10 cellular contexts compared by ENCODE assay signal in genomic region chr1:7810395-7810794, GRCh38. TPM values are rescaled to one million over a fixed set of nuclear protein-coding genes. Genes with fewer than 3 reads are reported as not detected.
A peak's percentile ranks its signal among the peaks of the same experiment; 100 is the strongest.
DNase-seq lines count a peak whose midpoint lies in the region; ATAC-seq and TF ChIP-seq lines count a peak whose summit lies in the region.
"Had no signal": no experiment of that assay in that cellular context is flagged by ENCODE, and none has a peak within 500 bp of the region (broad histone marks: within the 10 kb centered on the region; RNA-seq: fewer than 3 reads in every experiment).

No MANE protein-coding gene starts in this region.

- POLR2A ChIA-PET in activated CD4-positive, alpha-beta T cell treated with anti-CD3 and anti-CD28 coated beads, Interleukin-2, amount 10 ng/mL, durations not matched to agents 7 days and 5 days (lab: Charles Lee), result no interaction called here

- peaks cover 13% of the 10 kb centered on the region for H3K9me3 Mint-ChIP-seq in activated CD4-positive, alpha-beta T cell treated with anti-CD3 and anti-CD28 coated beads, Interleukin-2, amount 10 ng/mL, durations not matched to agents 7 days and 5 days
- peaks cover 19% of the 10 kb centered on the region for H3K9me3 Mint-ChIP-seq in osteocyte (ENCODE audit: unreplicated experiment)
- peaks cover 21% of the 10 kb centered on the region for H3K9me3 Mint-ChIP-seq in activated T-helper 2 cell treated with anti-CD3 and anti-CD28 coated beads, Interferon-gamma antibody, Interleukin-2, Interleukin-4, amounts not matched to agents 10 μg/mL and 5 μg/mL and 100 μg/mL, durations not matched to agents 14 hours and 24 hours and 36 hours

- no peaks in the 10 kb centered on the region for H3K4me1 Mint-ChIP-seq in activated CD4-positive, alpha-beta T cell treated with anti-CD3 and anti-CD28 coated beads, Interleukin-2, amount 10 ng/mL, durations not matched to agents 7 days and 5 days
- H3K4me1 Mint-ChIP-seq in osteocyte (ENCODE audit: unreplicated experiment), result peaks cover 7% of the 10 kb centered on the region
- peaks cover 2% of the 10 kb centered on the region for H3K4me1 Mint-ChIP-seq in activated T-helper 2 cell treated with anti-CD3 and anti-CD28 coated beads, Interferon-gamma antibody, Interleukin-2, Interleukin-4, amounts not matched to agents 10 μg/mL and 5 μg/mL and 100 μg/mL, durations not matched to agents 14 hours and 24 hours and 36 hours (ENCODE audit: low read depth)

- no peak overlapping the region for H3K4me3 Mint-ChIP-seq in activated CD4-positive, alpha-beta T cell treated with anti-CD3 and anti-CD28 coated beads, Interleukin-2, amount 10 ng/mL, durations not matched to agents 7 days and 5 days
- no peak overlapping the region for H3K4me3 Mint-ChIP-seq in osteocyte (ENCODE audit: unreplicated experiment)
- H3K4me3 Mint-ChIP-seq in activated T-helper 2 cell treated with anti-CD3 and anti-CD28 coated beads, Interferon-gamma antibody, Interleukin-2, Interleukin-4, amounts not matched to agents 10 μg/mL and 5 μg/mL and 100 μg/mL, durations not matched to agents 14 hours and 24 hours and 36 hours (ENCODE audit: low read depth), result no peak overlapping the region

- H3K27ac Mint-ChIP-seq in activated CD4-positive, alpha-beta T cell treated with anti-CD3 and anti-CD28 coated beads, Interleukin-2, amount 10 ng/mL, durations not matched to agents 7 days and 5 days, result no peak overlapping the region
- H3K27ac Mint-ChIP-seq in osteocyte (ENCODE audit: unreplicated experiment), result no peak overlapping the region
- H3K27ac Mint-ChIP-seq in activated T-helper 2 cell treated with anti-CD3 and anti-CD28 coated beads, Interferon-gamma antibody, Interleukin-2, Interleukin-4, amounts not matched to agents 10 μg/mL and 5 μg/mL and 100 μg/mL, durations not matched to agents 14 hours and 24 hours and 36 hours, result no peak overlapping the region

- H3K36me3 Mint-ChIP-seq in activated CD4-positive, alpha-beta T cell treated with anti-CD3 and anti-CD28 coated beads, Interleukin-2, amount 10 ng/mL, durations not matched to agents 7 days and 5 days (ENCODE audit: low read depth), result peaks cover 17% of the 10 kb centered on the region
- peaks cover 30% of the 10 kb centered on the region for H3K36me3 Mint-ChIP-seq in osteocyte (ENCODE audit: unreplicated experiment)
- peaks cover 19% of the 10 kb centered on the region for H3K36me3 Mint-ChIP-seq in activated T-helper 2 cell treated with anti-CD3 and anti-CD28 coated beads, Interferon-gamma antibody, Interleukin-2, Interleukin-4, amounts not matched to agents 10 μg/mL and 5 μg/mL and 100 μg/mL, durations not matched to agents 14 hours and 24 hours and 36 hours (ENCODE audit: low read depth)

- TF ChIP-seq CTCF in osteocyte (IDR thresholded peaks at IDR 0.05), result no peak

- CTCF ChIA-PET in activated CD4-positive, alpha-beta T cell treated with anti-CD3 and anti-CD28 coated beads, Interleukin-2, amount 10 ng/mL, durations not matched to agents 7 days and 5 days (lab: Charles Lee), result interaction anchor here (1.3 to 1.4 kb wide), 2 partner anchors 12 to 106 kb away, joined by 3 to 4 read pairs; no protein-coding TSS in a partner anchor

- DNase-seq in activated CD4-positive, alpha-beta T cell treated with anti-CD3 and anti-CD28 coated beads, Interleukin-2, amount 50 U/mL, for 48 hours, result peak; percentile 45 to 50
- DNase-seq in activated CD4-positive, alpha-beta T cell treated with anti-CD3 and anti-CD28 coated beads, Interleukin-2, amount 10 ng/mL, durations not matched to agents 7 days and 5 days, result no peak
- DNase-seq in OCI-M1 (lab: John Stamatoyannopoulos, UW) (peak; percentile 50), osteocyte (ENCODE audit: extremely low spot score, unreplicated experiment) (no peak)
- DNase-seq in stimulated activated CD4-positive, alpha-beta T cell treated with anti-CD3 and anti-CD28 coated beads, Interleukin-2, amount 100 ng/mL, for 48 hours, result peak; percentile 26 to 27
- no peak for DNase-seq in activated T-helper 2 cell treated with anti-CD3 and anti-CD28 coated beads, Interferon-gamma antibody, Interleukin-2, Interleukin-4, amounts not matched to agents 10 μg/mL and 5 μg/mL and 100 μg/mL, durations not matched to agents 14 hours and 24 hours and 36 hours (ENCODE audit: low spot score)
- DNase-seq: NCI-H1930 had no signal

- no peaks in the 10 kb centered on the region for H3K27me3 Mint-ChIP-seq in activated CD4-positive, alpha-beta T cell treated with anti-CD3 and anti-CD28 coated beads, Interleukin-2, amount 10 ng/mL, durations not matched to agents 7 days and 5 days
- H3K27me3 Mint-ChIP-seq in osteocyte (ENCODE audit: unreplicated experiment), result no peaks in the 10 kb centered on the region
- peaks cover 4% of the 10 kb centered on the region for H3K27me3 Mint-ChIP-seq in activated T-helper 2 cell treated with anti-CD3 and anti-CD28 coated beads, Interferon-gamma antibody, Interleukin-2, Interleukin-4, amounts not matched to agents 10 μg/mL and 5 μg/mL and 100 μg/mL, durations not matched to agents 14 hours and 24 hours and 36 hours (ENCODE audit: low read depth)

- intact Hi-C loops in activated T-helper 2 cell treated with anti-CD3 and anti-CD28 coated beads, Interferon-gamma antibody, Interleukin-2, Interleukin-4, amounts not matched to agents 10 μg/mL and 5 μg/mL and 100 μg/mL, durations not matched to agents 14 hours and 24 hours and 36 hours (cut with micrococcal nuclease), result no loop called here

- peak; percentile 89 for ATAC-seq in esophagus mucosa
- no peak for ATAC-seq in GM21447 (IDR thresholded peaks at IDR 0.05; ENCODE audit: unreplicated experiment)

RNA-seq across cellular contexts. Expression of gene PER3, which starts 26.3 kb away (rescaled TPM):
- total RNA-seq in activated CD4-positive, alpha-beta T cell treated with anti-CD3 and anti-CD28 coated beads, Interleukin-2, amount 10 ng/mL, durations not matched to agents 7 days and 5 days, result 1 to 10 TPM; 1.6 to 2.1 TPM
- total RNA-seq in esophagus mucosa (12.5 TPM), osteocyte (8.5 and 8.8 TPM in 2 replicates)
- total RNA-seq in activated T-helper 2 cell treated with anti-CD3 and anti-CD28 coated beads, Interferon-gamma antibody, Interleukin-2, Interleukin-4, amounts not matched to agents 10 μg/mL and 5 μg/mL and 100 μg/mL, durations not matched to agents 14 hours and 24 hours and 36 hours, result 3.3 and 4.5 TPM in 2 replicates

RNA-seq across cellular contexts. Expression of gene VAMP3, which starts 39.3 kb away (rescaled TPM):
- 10 to 100 TPM; 38.2 to 41.0 TPM for total RNA-seq in activated CD4-positive, alpha-beta T cell treated with anti-CD3 and anti-CD28 coated beads, Interleukin-2, amount 10 ng/mL, durations not matched to agents 7 days and 5 days
- total RNA-seq in esophagus mucosa, result 76.0 TPM
- 112 and 116 TPM in 2 replicates for total RNA-seq in osteocyte
- 21.6 and 25.2 TPM in 2 replicates for total RNA-seq in activated T-helper 2 cell treated with anti-CD3 and anti-CD28 coated beads, Interferon-gamma antibody, Interleukin-2, Interleukin-4, amounts not matched to agents 10 μg/mL and 5 μg/mL and 100 μg/mL, durations not matched to agents 14 hours and 24 hours and 36 hours

RNA-seq across cellular contexts. Expression of gene UTS2, which starts 42.5 kb away (rescaled TPM):
- under 1 TPM in 1 of 2 experiments, not detected in 1; 0.17 TPM for total RNA-seq in activated CD4-positive, alpha-beta T cell treated with anti-CD3 and anti-CD28 coated beads, Interleukin-2, amount 10 ng/mL, durations not matched to agents 7 days and 5 days
- total RNA-seq in esophagus mucosa (not detected), osteocyte (not detected in 2 replicates)
- total RNA-seq in activated T-helper 2 cell treated with anti-CD3 and anti-CD28 coated beads, Interferon-gamma antibody, Interleukin-2, Interleukin-4, amounts not matched to agents 10 μg/mL and 5 μg/mL and 100 μg/mL, durations not matched to agents 14 hours and 24 hours and 36 hours, result not detected in 2 replicates
- total RNA-seq: mesenteric fat pad had no signal

Comparison
In these comparisons a context has a peak if more than half of its experiments do, and no peak if none do; other contexts are left out.
1. DNase-seq: peak in activated CD4-positive, alpha-beta T cell treated with anti-CD3 and anti-CD28 coated beads, Interleukin-2, amount 50 U/mL, for 48 hours (2 of 2), OCI-M1 (single experiment) and stimulated activated CD4-positive, alpha-beta T cell treated with anti-CD3 and anti-CD28 coated beads, Interleukin-2, amount 100 ng/mL, for 48 hours (2 of 2); none in activated CD4-positive, alpha-beta T cell treated with anti-CD3 and anti-CD28 coated beads, Interleukin-2, amount 10 ng/mL, durations not matched to agents 7 days and 5 days (single experiment), osteocyte (single experiment) and activated T-helper 2 cell treated with anti-CD3 and anti-CD28 coated beads, Interferon-gamma antibody, Interleukin-2, Interleukin-4, amounts not matched to agents 10 μg/mL and 5 μg/mL and 100 μg/mL, durations not matched to agents 14 hours and 24 hours and 36 hours (single experiment).